Comparison of ENCODE assay signal across 24 cellular contexts in the genomic region with DNA sequence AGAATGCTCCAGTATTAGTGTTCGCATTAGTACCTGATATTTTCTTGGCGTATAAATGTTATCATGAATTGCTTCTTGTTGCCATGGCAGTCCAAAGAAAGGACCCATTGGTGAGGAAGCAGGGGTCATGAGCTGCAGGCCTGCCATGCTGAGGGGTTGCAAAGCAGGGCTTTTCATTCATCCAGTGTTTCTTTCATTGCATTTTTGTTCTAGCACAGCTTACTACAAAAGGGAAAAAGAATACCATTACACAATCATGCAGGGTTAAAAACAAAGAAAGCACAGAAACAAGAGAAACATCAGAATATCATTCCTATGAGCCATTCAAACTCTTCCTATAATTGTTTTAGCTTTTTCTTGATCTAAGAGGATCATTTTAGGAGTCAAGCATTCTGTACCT. TPM values are rescaled to one million over a fixed set of nuclear protein-coding genes. Genes with fewer than 3 reads are reported as not detected.
DNase-seq lines count a peak whose midpoint lies in the region; ATAC-seq and TF ChIP-seq lines count a peak whose summit lies in the region.
"Had no signal": no experiment of that assay in that cellular context is flagged by ENCODE, and none has a peak within 500 bp of the region (broad histone marks: within the 10 kb centered on the region; RNA-seq: fewer than 3 reads in every experiment).

No MANE protein-coding gene starts in this region.

- H3K4me3 Mint-ChIP-seq in HFFc6 (peak overlapping the region; percentile 58; the same call in 1 of the 2 replicates), brain (peak overlapping the region; percentile 21 to 73 (median 50)), glutamatergic neuron (ENCODE audit: unreplicated experiment) (no peak overlapping the region)
- H3K4me3 Mint-ChIP-seq: activated CD4-positive, alpha-beta T cell treated with anti-CD3 and anti-CD28 coated beads for 36 hours; activated T-cell treated with anti-CD3 and anti-CD28 coated beads, Interleukin-2, amount 50 U/mL, for 24 hours had no signal

- ATAC-seq in sciatic nerve = peak; percentile 56
- ATAC-seq: activated CD4-positive, alpha-beta T cell treated with anti-CD3 and anti-CD28 coated beads for 36 hours; esophagus mucosa; gastrocnemius medialis; left ventricle myocardium superior had no signal

- intact Hi-C loops in sciatic nerve (cut with DNase I) = no loop called here

- peak overlapping the region; percentile 73; the same call in 1 of the 2 replicates for H3K27ac Mint-ChIP-seq in HFFc6
- H3K27ac Mint-ChIP-seq in brain = peak overlapping the region in 4 of 5 experiments; percentile 65 to 91 (median 78)
- H3K27ac Mint-ChIP-seq in glutamatergic neuron (ENCODE audit: unreplicated experiment) = no peak overlapping the region
- H3K27ac Mint-ChIP-seq: activated T-cell treated with anti-CD3 and anti-CD28 coated beads, Interleukin-2, amount 50 U/mL, for 24 hours had no signal

- TF ChIP-seq CTCF in HFFc6 (IDR thresholded peaks at IDR 0.05) = no peak
- TF ChIP-seq CTCF in brain (conservative IDR thresholded peaks at IDR 0.05) = no peak
- no peak for TF ChIP-seq CTCF in glutamatergic neuron (IDR thresholded peaks at IDR 0.05; ENCODE audit: partially characterized antibody, unreplicated experiment)

- no peaks in the 10 kb centered on the region for H3K9me3 Mint-ChIP-seq in HFFc6
- no peaks in the 10 kb centered on the region for H3K9me3 Mint-ChIP-seq in brain
- no peaks in the 10 kb centered on the region for H3K9me3 Mint-ChIP-seq in glutamatergic neuron (ENCODE audit: unreplicated experiment)
- H3K9me3 Mint-ChIP-seq: activated T-cell treated with anti-CD3 and anti-CD28 coated beads, Interleukin-2, amount 50 U/mL, for 24 hours had no signal

- H3K4me1 Mint-ChIP-seq in HFFc6 (ENCODE audit: low read depth) = peaks cover 48% of the 10 kb centered on the region
- peaks cover 54% of the 10 kb centered on the region for H3K4me1 Mint-ChIP-seq in brain
- H3K4me1 Mint-ChIP-seq in glutamatergic neuron (ENCODE audit: low read depth, unreplicated experiment) = peaks cover 3% of the 10 kb centered on the region

- H3K36me3 Mint-ChIP-seq in HFFc6 (ENCODE audit: low read depth) = peaks cover 25% of the 10 kb centered on the region
- H3K36me3 Mint-ChIP-seq in brain = peaks cover 57% of the 10 kb centered on the region
- H3K36me3 Mint-ChIP-seq in glutamatergic neuron (ENCODE audit: unreplicated experiment) = no peaks in the 10 kb centered on the region

- peaks cover 2% of the 10 kb centered on the region; the same call in 1 of the 2 replicates for H3K27me3 Mint-ChIP-seq in HFFc6 (ENCODE audit: insufficient read depth)
- H3K27me3 Mint-ChIP-seq in brain = peaks cover 14% of the 10 kb centered on the region
- no peaks in the 10 kb centered on the region for H3K27me3 Mint-ChIP-seq in glutamatergic neuron (ENCODE audit: unreplicated experiment)
- H3K27me3 Mint-ChIP-seq: activated CD4-positive, alpha-beta T cell treated with anti-CD3 and anti-CD28 coated beads for 36 hours; activated T-cell treated with anti-CD3 and anti-CD28 coated beads, Interleukin-2, amount 50 U/mL, for 24 hours had no signal

- DNase-seq in HFFc6 (no peak), foreskin melanocyte (peak; percentile 75), sciatic nerve (ENCODE audit: low spot score) (no peak), NCI-H82 treated with DMSO at 0.1 percent for 48 hours (lab: John Stamatoyannopoulos, UW; ENCODE audit: unreplicated experiment) (no peak), glutamatergic neuron (no peak), C1 segment of cervical spinal cord (lab: John Stamatoyannopoulos, UW) (no peak)
- DNase-seq in stimulated activated CD4-positive, alpha-beta T cell treated with anti-CD3 and anti-CD28 coated beads, Interleukin-2, amount 100 ng/mL, for 24 hours = no peak
- DNase-seq: ACHN; activated CD4-positive, alpha-beta T cell treated with anti-CD3 and anti-CD28 coated beads for 36 hours; activated T-cell treated with anti-CD3 and anti-CD28 coated beads, Interleukin-2, amount 50 U/mL, for 24 hours; central memory CD4-positive, alpha-beta T cell; effector CD4-positive, alpha-beta T cell; EL; gastrocnemius medialis; left ventricle myocardium superior; MG63; NCI-H1417 treated with DMSO at 0.1 percent for 48 hours; NCI-H2081 treated with DMSO at 0.1 percent for 48 hours; NCI-H774; RPMI8226; T-helper 2 cell; uterus had no signal

RNA-seq across cellular contexts. Expression of gene DICER1, which starts 24.0 kb away (rescaled TPM):
- 10 to 100 TPM; 34.0 to 40.0 (median 37.6) TPM for total RNA-seq in HFFc6 (2021; fragmentation: NEBNext Ultra II Directional; extraction: Animal tissue kit (Norgen Biotek cat#: 25700))
- polyA plus RNA-seq in brain (ENCODE audit: insufficient read depth, low read depth, low replicate concordance) = 5.9 TPM
- total RNA-seq in sciatic nerve (92.0 TPM), glutamatergic neuron (ENCODE audit: unreplicated experiment) (113 TPM)
